In the genomic region with DNA sequence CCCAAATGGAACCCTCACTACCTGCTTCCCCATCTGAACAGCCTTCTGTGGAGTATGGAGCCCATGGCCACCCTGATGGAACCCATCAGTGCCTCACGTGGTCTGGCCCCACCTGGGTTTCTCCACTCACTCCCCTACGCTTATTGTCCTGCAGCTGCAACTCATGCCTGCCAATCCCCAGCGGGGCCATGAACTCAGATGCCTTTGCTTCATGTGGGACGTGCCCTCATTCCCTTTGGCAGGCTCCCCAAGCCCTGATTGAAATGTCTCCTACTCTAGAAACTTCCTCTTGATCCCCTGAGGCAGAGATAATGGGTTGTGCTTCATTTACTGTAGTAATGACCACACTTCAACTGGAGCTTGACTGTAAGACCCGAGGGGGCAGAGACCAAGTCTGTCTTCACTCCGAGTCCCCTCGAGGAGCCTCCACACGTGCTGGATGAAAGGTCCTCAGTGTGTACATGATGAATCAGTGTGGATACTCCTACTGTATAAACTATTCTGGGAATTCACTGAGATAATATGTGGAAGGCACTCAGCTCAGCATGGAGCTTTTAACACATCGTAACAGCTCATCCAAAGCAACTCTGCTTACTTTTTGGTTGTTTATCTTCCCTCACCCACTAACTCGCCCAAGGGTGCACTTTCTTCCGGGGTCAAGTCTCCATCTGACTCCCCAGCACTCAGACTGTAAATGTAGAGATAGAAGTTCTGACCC, we compare ENCODE assay signal across 1 cellular context.
TF ChIP-seq lines count a peak whose summit lies in the region.

No MANE protein-coding gene starts in this region.

TF ChIP-seq in K562, 482 proteins besides CTCF, POLR2A, EP300 and RAD21 (continued from another document):
- TF ChIP-seq, protein P1, sequence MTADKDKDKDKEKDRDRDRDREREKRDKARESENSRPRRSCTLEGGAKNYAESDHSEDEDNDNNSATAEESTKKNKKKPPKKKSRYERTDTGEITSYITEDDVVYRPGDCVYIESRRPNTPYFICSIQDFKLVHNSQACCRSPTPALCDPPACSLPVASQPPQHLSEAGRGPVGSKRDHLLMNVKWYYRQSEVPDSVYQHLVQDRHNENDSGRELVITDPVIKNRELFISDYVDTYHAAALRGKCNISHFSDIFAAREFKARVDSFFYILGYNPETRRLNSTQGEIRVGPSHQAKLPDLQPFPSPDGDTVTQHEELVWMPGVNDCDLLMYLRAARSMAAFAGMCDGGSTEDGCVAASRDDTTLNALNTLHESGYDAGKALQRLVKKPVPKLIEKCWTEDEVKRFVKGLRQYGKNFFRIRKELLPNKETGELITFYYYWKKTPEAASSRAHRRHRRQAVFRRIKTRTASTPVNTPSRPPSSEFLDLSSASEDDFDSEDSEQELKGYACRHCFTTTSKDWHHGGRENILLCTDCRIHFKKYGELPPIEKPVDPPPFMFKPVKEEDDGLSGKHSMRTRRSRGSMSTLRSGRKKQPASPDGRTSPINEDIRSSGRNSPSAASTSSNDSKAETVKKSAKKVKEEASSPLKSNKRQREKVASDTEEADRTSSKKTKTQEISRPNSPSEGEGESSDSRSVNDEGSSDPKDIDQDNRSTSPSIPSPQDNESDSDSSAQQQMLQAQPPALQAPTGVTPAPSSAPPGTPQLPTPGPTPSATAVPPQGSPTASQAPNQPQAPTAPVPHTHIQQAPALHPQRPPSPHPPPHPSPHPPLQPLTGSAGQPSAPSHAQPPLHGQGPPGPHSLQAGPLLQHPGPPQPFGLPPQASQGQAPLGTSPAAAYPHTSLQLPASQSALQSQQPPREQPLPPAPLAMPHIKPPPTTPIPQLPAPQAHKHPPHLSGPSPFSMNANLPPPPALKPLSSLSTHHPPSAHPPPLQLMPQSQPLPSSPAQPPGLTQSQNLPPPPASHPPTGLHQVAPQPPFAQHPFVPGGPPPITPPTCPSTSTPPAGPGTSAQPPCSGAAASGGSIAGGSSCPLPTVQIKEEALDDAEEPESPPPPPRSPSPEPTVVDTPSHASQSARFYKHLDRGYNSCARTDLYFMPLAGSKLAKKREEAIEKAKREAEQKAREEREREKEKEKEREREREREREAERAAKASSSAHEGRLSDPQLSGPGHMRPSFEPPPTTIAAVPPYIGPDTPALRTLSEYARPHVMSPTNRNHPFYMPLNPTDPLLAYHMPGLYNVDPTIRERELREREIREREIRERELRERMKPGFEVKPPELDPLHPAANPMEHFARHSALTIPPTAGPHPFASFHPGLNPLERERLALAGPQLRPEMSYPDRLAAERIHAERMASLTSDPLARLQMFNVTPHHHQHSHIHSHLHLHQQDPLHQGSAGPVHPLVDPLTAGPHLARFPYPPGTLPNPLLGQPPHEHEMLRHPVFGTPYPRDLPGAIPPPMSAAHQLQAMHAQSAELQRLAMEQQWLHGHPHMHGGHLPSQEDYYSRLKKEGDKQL (CRISPR knock-in tag; IDR thresholded peaks at IDR 0.05; ENCODE audit: borderline replicate concordance) = 0 out of 2 replicates have a peak, but pooled peaks have one; percentile 21
- TF ChIP-seq DMBX1 (CRISPR knock-in tag; IDR thresholded peaks at IDR 0.05; ENCODE audit: borderline replicate concordance) (0 out of 2 replicates have a peak, but pooled peaks have one; percentile 36), ZNF830 (CRISPR knock-in tag; IDR thresholded peaks at IDR 0.05) (no peak), ZSCAN32 (CRISPR knock-in tag; IDR thresholded peaks at IDR 0.05) (no peak), FOS (IDR thresholded peaks at IDR 0.05; ENCODE audit: extremely low read depth, insufficient read length) (no peak), JUN (IDR thresholded peaks at IDR 0.05; ENCODE audit: borderline replicate concordance, low read depth, low read length) (0 out of 2 replicates have a peak, but pooled peaks have one; percentile 17), JUN (CRISPR knock-in tag; IDR thresholded peaks at IDR 0.05; ENCODE audit: borderline replicate concordance) (no peak), ETV1 (tag; conservative IDR thresholded peaks at IDR 0.05; ENCODE audit: low read depth) (no peak), EGR1 (conservative IDR thresholded peaks at IDR 0.05) (no peak), RCOR1 (IDR thresholded peaks at IDR 0.05; ENCODE audit: borderline replicate concordance in 1 of 2, low read depth in 2 of 2, low read length in 2 of 2) (peak in 1 of 2 experiments; percentile 58; a peak in 2 of 4 replicates), ZNF41 (CRISPR knock-in tag; conservative IDR thresholded peaks at IDR 0.05) (no peak), EP400 (IDR thresholded peaks at IDR 0.05) (0 out of 2 replicates have a peak, but pooled peaks have one; percentile 19), ARID2 (IDR thresholded peaks at IDR 0.05) (no peak), TARDBP (IDR thresholded peaks at IDR 0.05) (no peak)
- TF ChIP-seq, protein P2, sequence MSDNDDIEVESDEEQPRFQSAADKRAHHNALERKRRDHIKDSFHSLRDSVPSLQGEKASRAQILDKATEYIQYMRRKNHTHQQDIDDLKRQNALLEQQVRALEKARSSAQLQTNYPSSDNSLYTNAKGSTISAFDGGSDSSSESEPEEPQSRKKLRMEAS (CRISPR knock-in tag; IDR thresholded peaks at IDR 0.05) = no peak
- TF ChIP-seq, protein P3, sequence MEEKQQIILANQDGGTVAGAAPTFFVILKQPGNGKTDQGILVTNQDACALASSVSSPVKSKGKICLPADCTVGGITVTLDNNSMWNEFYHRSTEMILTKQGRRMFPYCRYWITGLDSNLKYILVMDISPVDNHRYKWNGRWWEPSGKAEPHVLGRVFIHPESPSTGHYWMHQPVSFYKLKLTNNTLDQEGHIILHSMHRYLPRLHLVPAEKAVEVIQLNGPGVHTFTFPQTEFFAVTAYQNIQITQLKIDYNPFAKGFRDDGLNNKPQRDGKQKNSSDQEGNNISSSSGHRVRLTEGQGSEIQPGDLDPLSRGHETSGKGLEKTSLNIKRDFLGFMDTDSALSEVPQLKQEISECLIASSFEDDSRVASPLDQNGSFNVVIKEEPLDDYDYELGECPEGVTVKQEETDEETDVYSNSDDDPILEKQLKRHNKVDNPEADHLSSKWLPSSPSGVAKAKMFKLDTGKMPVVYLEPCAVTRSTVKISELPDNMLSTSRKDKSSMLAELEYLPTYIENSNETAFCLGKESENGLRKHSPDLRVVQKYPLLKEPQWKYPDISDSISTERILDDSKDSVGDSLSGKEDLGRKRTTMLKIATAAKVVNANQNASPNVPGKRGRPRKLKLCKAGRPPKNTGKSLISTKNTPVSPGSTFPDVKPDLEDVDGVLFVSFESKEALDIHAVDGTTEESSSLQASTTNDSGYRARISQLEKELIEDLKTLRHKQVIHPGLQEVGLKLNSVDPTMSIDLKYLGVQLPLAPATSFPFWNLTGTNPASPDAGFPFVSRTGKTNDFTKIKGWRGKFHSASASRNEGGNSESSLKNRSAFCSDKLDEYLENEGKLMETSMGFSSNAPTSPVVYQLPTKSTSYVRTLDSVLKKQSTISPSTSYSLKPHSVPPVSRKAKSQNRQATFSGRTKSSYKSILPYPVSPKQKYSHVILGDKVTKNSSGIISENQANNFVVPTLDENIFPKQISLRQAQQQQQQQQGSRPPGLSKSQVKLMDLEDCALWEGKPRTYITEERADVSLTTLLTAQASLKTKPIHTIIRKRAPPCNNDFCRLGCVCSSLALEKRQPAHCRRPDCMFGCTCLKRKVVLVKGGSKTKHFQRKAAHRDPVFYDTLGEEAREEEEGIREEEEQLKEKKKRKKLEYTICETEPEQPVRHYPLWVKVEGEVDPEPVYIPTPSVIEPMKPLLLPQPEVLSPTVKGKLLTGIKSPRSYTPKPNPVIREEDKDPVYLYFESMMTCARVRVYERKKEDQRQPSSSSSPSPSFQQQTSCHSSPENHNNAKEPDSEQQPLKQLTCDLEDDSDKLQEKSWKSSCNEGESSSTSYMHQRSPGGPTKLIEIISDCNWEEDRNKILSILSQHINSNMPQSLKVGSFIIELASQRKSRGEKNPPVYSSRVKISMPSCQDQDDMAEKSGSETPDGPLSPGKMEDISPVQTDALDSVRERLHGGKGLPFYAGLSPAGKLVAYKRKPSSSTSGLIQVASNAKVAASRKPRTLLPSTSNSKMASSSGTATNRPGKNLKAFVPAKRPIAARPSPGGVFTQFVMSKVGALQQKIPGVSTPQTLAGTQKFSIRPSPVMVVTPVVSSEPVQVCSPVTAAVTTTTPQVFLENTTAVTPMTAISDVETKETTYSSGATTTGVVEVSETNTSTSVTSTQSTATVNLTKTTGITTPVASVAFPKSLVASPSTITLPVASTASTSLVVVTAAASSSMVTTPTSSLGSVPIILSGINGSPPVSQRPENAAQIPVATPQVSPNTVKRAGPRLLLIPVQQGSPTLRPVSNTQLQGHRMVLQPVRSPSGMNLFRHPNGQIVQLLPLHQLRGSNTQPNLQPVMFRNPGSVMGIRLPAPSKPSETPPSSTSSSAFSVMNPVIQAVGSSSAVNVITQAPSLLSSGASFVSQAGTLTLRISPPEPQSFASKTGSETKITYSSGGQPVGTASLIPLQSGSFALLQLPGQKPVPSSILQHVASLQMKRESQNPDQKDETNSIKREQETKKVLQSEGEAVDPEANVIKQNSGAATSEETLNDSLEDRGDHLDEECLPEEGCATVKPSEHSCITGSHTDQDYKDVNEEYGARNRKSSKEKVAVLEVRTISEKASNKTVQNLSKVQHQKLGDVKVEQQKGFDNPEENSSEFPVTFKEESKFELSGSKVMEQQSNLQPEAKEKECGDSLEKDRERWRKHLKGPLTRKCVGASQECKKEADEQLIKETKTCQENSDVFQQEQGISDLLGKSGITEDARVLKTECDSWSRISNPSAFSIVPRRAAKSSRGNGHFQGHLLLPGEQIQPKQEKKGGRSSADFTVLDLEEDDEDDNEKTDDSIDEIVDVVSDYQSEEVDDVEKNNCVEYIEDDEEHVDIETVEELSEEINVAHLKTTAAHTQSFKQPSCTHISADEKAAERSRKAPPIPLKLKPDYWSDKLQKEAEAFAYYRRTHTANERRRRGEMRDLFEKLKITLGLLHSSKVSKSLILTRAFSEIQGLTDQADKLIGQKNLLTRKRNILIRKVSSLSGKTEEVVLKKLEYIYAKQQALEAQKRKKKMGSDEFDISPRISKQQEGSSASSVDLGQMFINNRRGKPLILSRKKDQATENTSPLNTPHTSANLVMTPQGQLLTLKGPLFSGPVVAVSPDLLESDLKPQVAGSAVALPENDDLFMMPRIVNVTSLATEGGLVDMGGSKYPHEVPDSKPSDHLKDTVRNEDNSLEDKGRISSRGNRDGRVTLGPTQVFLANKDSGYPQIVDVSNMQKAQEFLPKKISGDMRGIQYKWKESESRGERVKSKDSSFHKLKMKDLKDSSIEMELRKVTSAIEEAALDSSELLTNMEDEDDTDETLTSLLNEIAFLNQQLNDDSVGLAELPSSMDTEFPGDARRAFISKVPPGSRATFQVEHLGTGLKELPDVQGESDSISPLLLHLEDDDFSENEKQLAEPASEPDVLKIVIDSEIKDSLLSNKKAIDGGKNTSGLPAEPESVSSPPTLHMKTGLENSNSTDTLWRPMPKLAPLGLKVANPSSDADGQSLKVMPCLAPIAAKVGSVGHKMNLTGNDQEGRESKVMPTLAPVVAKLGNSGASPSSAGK (IDR thresholded peaks at IDR 0.05) = peak; percentile 50
- TF ChIP-seq, protein P4, sequence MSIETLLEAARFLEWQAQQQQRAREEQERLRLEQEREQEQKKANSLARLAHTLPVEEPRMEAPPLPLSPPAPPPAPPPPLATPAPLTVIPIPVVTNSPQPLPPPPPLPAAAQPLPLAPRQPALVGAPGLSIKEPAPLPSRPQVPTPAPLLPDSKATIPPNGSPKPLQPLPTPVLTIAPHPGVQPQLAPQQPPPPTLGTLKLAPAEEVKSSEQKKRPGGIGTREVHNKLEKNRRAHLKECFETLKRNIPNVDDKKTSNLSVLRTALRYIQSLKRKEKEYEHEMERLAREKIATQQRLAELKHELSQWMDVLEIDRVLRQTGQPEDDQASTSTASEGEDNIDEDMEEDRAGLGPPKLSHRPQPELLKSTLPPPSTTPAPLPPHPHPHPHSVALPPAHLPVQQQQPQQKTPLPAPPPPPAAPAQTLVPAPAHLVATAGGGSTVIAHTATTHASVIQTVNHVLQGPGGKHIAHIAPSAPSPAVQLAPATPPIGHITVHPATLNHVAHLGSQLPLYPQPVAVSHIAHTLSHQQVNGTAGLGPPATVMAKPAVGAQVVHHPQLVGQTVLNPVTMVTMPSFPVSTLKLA (conservative IDR thresholded peaks at IDR 0.05) = 0 out of 4 replicates have a peak, but pooled peaks of 1 of the 2 experiments have one; percentile 25
